14 cellular contexts compared by ENCODE assay signal in genomic region chr22:22520020-22520656, GRCh38. TPM values are rescaled to one million over a fixed set of nuclear protein-coding genes. Genes with fewer than 3 reads are reported as not detected.
DNase-seq lines count a peak whose midpoint lies in the region; ATAC-seq and TF ChIP-seq lines count a peak whose summit lies in the region.
"Had no signal": no experiment of that assay in that cellular context is flagged by ENCODE, and none has a peak within 500 bp of the region (broad histone marks: within the 10 kb centered on the region; RNA-seq: fewer than 3 reads in every experiment).

TSS of gene ZNF280A (minus strand) at chr22:22520270. CDS start at chr22:22515630, 4,640 bp downstream.

- TF ChIP-seq CTCF in SK-N-SH (IDR thresholded peaks at IDR 0.05) (no peak), endodermal cell (conservative IDR thresholded peaks at IDR 0.05) (peak; percentile 35), sigmoid colon (IDR thresholded peaks at IDR 0.05) (no peak), endothelial cell (IDR thresholded peaks at IDR 0.05; ENCODE audit: unreplicated experiment) (no peak)

- no peaks in the 10 kb centered on the region for H3K36me3 Mint-ChIP-seq in endodermal cell (ENCODE audit: low read depth)
- H3K36me3 Mint-ChIP-seq in endothelial cell (ENCODE audit: low read depth, unreplicated experiment), result no peaks in the 10 kb centered on the region

- H3K9me3 Mint-ChIP-seq in endodermal cell (peaks cover 3% of the 10 kb centered on the region), endothelial cell (ENCODE audit: unreplicated experiment) (no peaks in the 10 kb centered on the region)

- CTCF ChIA-PET in SK-N-SH (lab: Yijun Ruan, JAX), result interaction anchor here (0.8 to 1.9 kb wide), 2 partner anchors 11 to 56 kb away, joined by 3 to 21 read pairs; partner anchors contain the start of gene ZNF280B

- H3K79me2 ChIP-seq in SK-N-SH (ENCODE audit: insufficient read depth), result no peaks in the 10 kb centered on the region
- H3K79me2 ChIP-seq: parathyroid adenoma had no signal

- POLR2A ChIA-PET in SK-N-SH (lab: Yijun Ruan, JAX), result interaction anchor here (0.6 kb wide), 1 partner anchor 23 kb away, joined by 3 read pairs; no protein-coding TSS in a partner anchor

- H3K27ac Mint-ChIP-seq in endodermal cell (no peak within 1 kb of the TSS), endothelial cell (ENCODE audit: unreplicated experiment) (no peak within 1 kb of the TSS)

- H3K36me3 ChIP-seq in SK-N-SH (replicated peaks in 1 of 2; ENCODE audit: control insufficient read depth in 1 of 2, insufficient read depth in 2 of 2, low read length in 1 of 2) (no peaks in the 10 kb centered on the region), endodermal cell (ENCODE audit: control insufficient read depth, insufficient read depth, low read length) (no peaks in the 10 kb centered on the region), skeletal muscle satellite cell (ENCODE audit: insufficient read depth, low read length) (no peaks in the 10 kb centered on the region), sigmoid colon (no peaks in the 10 kb centered on the region)
- H3K36me3 ChIP-seq: esophagus squamous epithelium, tibial nerve had no signal

- no peak; the same call in 2 of the 3 replicates for ATAC-seq in SK-N-SH treated with all-trans-retinoic acid at 6 μM for 48 hours

- H3K27me3 Mint-ChIP-seq in endodermal cell (ENCODE audit: insufficient read depth) (peaks cover 56% of the 10 kb centered on the region), endothelial cell (ENCODE audit: unreplicated experiment) (no peaks in the 10 kb centered on the region)

- no peak for TF ChIP-seq POLR2A in sigmoid colon (IDR thresholded peaks at IDR 0.05)

- H3K4me3 Mint-ChIP-seq in endodermal cell (peak within 1 kb of the TSS; percentile 38), endothelial cell (ENCODE audit: unreplicated experiment) (no peak within 1 kb of the TSS)

- intact Hi-C loops in sigmoid colon (cut with DNase I), result no loop called here

- no peaks in the 10 kb centered on the region for H4K20me1 ChIP-seq in SK-N-SH (ENCODE audit: insufficient read depth)

- H3K4me1 Mint-ChIP-seq in endodermal cell (peaks cover 14% of the 10 kb centered on the region), endothelial cell (ENCODE audit: unreplicated experiment) (peaks cover 13% of the 10 kb centered on the region)

- WGBS in SK-N-SH (ENCODE audit: low lambda C conversion rate), result 84% methylated on average over 10 of the region's 12 CpGs
- 78 to 80% methylated on average over 10 to 12 of the region's 12 CpGs for WGBS in endodermal cell (ENCODE audit: insufficient coverage in 1 of 2, insufficient read length in 1 of 2), 2 experiments
- 69 to 79% methylated on average over 12 of the region's 12 CpGs for WGBS in sigmoid colon, 2 donors

- DNase-seq in SK-N-SH, result no peak
- DNase-seq in NCI-H2227 treated with DMSO at 0.1 percent for 48 hours (lab: John Stamatoyannopoulos, UW), result peak; percentile 3
- DNase-seq in endodermal cell, result peak; percentile 55
- DNase-seq in sigmoid colon, result no peak
- no peak for DNase-seq in NCI-H1694 treated with DMSO at 0.1 percent for 48 hours (lab: John Stamatoyannopoulos, UW)
- no peak for DNase-seq in endothelial cell (ENCODE audit: low spot score)
- DNase-seq: aorta, esophagus squamous epithelium, GDM1, NCI-H526 had no signal

- no peak for TF ChIP-seq RAD21 in SK-N-SH (IDR thresholded peaks at IDR 0.05; ENCODE audit: low read length)

- no peak within 1 kb of the TSS for H3K9ac ChIP-seq in SK-N-SH
- peak within 1 kb of the TSS; percentile 17 for H3K9ac ChIP-seq in endodermal cell (ENCODE audit: extremely low read depth, low read length, poor library complexity, severe bottlenecking)
- H3K9ac ChIP-seq in skeletal muscle satellite cell (ENCODE audit: low read depth, low read length), result no peak within 1 kb of the TSS
- H3K9ac ChIP-seq: parathyroid adenoma had no signal

- H3F3A ChIP-seq in SK-N-SH (replicated peaks; ENCODE audit: insufficient read depth), result no peaks in the 10 kb centered on the region

- no peaks in the 10 kb centered on the region for H3K9me3 ChIP-seq in SK-N-SH
- no peaks in the 10 kb centered on the region for H3K9me3 ChIP-seq in endodermal cell (ENCODE audit: control insufficient read depth, low read length)
- H3K9me3 ChIP-seq in skeletal muscle satellite cell (replicated peaks; ENCODE audit: low read length), result no peaks in the 10 kb centered on the region
- H3K9me3 ChIP-seq in sigmoid colon, result no peaks in the 10 kb centered on the region
- H3K9me3 ChIP-seq: esophagus squamous epithelium, tibial nerve had no signal

- H3K27me3 ChIP-seq in SK-N-SH (ENCODE audit: insufficient read depth), result peaks cover 7% of the 10 kb centered on the region
- H3K27me3 ChIP-seq in endodermal cell (ENCODE audit: control insufficient read depth, insufficient read depth, low read length, poor library complexity, severe bottlenecking), result peaks cover 8% of the 10 kb centered on the region
- peaks cover 19% of the 10 kb centered on the region for H3K27me3 ChIP-seq in skeletal muscle satellite cell (ENCODE audit: control insufficient read depth, insufficient read depth, low read length)
- H3K27me3 ChIP-seq in sigmoid colon, result peaks cover 0 to 15% (median 0%) of the 10 kb centered on the region in 3 donors
- H3K27me3 ChIP-seq: tibial nerve had no signal

- H3K9me2 ChIP-seq in SK-N-SH, result no peaks in the 10 kb centered on the region

- no peak within 1 kb of the TSS; the same call in 1 of the 2 replicates for H2AFZ ChIP-seq in SK-N-SH (ENCODE audit: low read depth)
- H2AFZ ChIP-seq: parathyroid adenoma had no signal

- H3K4me3 ChIP-seq in SK-N-SH (ENCODE audit: low read depth in 2 of 2, low read length in 1 of 2) (no peak within 1 kb of the TSS), endodermal cell (ENCODE audit: low read length) (peak within 1 kb of the TSS; percentile 74), skeletal muscle satellite cell (ENCODE audit: low read length) (no peak within 1 kb of the TSS), sigmoid colon (no peak within 1 kb of the TSS)
- H3K4me3 ChIP-seq: esophagus squamous epithelium had no signal

- no peaks in the 10 kb centered on the region for H3K4me1 ChIP-seq in SK-N-SH (ENCODE audit: control insufficient read depth in 1 of 2, insufficient read depth in 2 of 2, low read depth in 1 of 2, low read length in 1 of 2)
- no peaks in the 10 kb centered on the region for H3K4me1 ChIP-seq in endodermal cell (ENCODE audit: control insufficient read depth, insufficient read depth, low read length)
- H3K4me1 ChIP-seq in skeletal muscle satellite cell (ENCODE audit: control insufficient read depth, insufficient read depth, low read length), result no peaks in the 10 kb centered on the region
- H3K4me1 ChIP-seq in sigmoid colon, result no peaks in the 10 kb centered on the region
- H3K4me1 ChIP-seq: parathyroid adenoma, tibial nerve had no signal

- no peak for TF ChIP-seq EP300 in SK-N-SH (IDR thresholded peaks at IDR 0.05; ENCODE audit: borderline replicate concordance in 1 of 2, low read depth in 1 of 2, low read length in 1 of 2)
- TF ChIP-seq EP300 in sigmoid colon (IDR thresholded peaks at IDR 0.05), result no peak

- H3K4me2 ChIP-seq in SK-N-SH (no peak within 1 kb of the TSS), skeletal muscle satellite cell (ENCODE audit: low read length) (peak within 1 kb of the TSS; percentile 26)

- H3K27ac ChIP-seq in SK-N-SH (ENCODE audit: low read depth in 2 of 2, low read length in 1 of 2) (no peak within 1 kb of the TSS), endodermal cell (ENCODE audit: low read depth, low read length) (no peak within 1 kb of the TSS), sigmoid colon (no peak within 1 kb of the TSS)
- H3K27ac ChIP-seq: esophagus squamous epithelium, parathyroid adenoma, tibial nerve had no signal

TF ChIP-seq in SK-N-SH treated with all-trans-retinoic acid at 6 μM for 48 hours, 23 proteins besides CTCF, POLR2A, EP300 and RAD21:
- TF ChIP-seq PPARA (CRISPR knock-in tag; IDR thresholded peaks at IDR 0.05; ENCODE audit: borderline replicate concordance), result 0 out of 2 replicates have a peak, but pooled peaks have one; percentile 29
- no peak for TF ChIP-seq ZNF565 (CRISPR knock-in tag; conservative IDR thresholded peaks at IDR 0.05; ENCODE audit: low read depth)

TF ChIP-seq in SK-N-SH, 30 proteins besides CTCF, POLR2A, EP300 and RAD21:
- TF ChIP-seq RCOR1 (IDR thresholded peaks at IDR 0.05; ENCODE audit: low read length), result no peak
- TF ChIP-seq ZBTB33 (IDR thresholded peaks at IDR 0.05; ENCODE audit: borderline replicate concordance, low read depth), result no peak
- TF ChIP-seq POLR2AphosphoS5 (IDR thresholded peaks at IDR 0.05; ENCODE audit: low read depth, low read length), result no peak
- no peak for TF ChIP-seq YY1 (IDR thresholded peaks at IDR 0.05; ENCODE audit: low read depth)
- TF ChIP-seq ELF1 (IDR thresholded peaks at IDR 0.05), result no peak
TF ChIP-seq in SK-N-SH: peak in this region for 0.

RNA-seq across cellular contexts. Expression of gene ZNF280A, which starts in this region (rescaled TPM):
- polyA plus RNA-seq in SK-N-SH (2012; rRNA removed) (not detected in 2 replicates), sigmoid colon (not detected)
- not detected in 2 replicates for polyA plus RNA-seq in SK-N-SH (2012; cell fraction: cytosol; rRNA removed)
- not detected in 2 replicates for polyA plus RNA-seq in SK-N-SH (2012; cell fraction: nucleus; rRNA removed)
- total RNA-seq in endodermal cell (1 to 10 TPM in 1 of 2 donors, under 1 TPM in 1; 0.55 to 2.1 TPM), sigmoid colon (not detected), endothelial cell (ENCODE audit: unreplicated experiment) (0.51 TPM)
- polyA plus RNA-seq in endodermal cell (2013, experiment 1 of 2), result 1.6 TPM
- polyA plus RNA-seq in endodermal cell (2013, experiment 2 of 2), result 0.95 TPM
- 0.25 and 0.87 TPM in 2 replicates for total RNA-seq in skeletal muscle satellite cell (2012; rRNA removed)
- total RNA-seq: aorta, esophagus squamous epithelium had no signal
- polyA plus RNA-seq: aorta had no signal

Comparison
In these comparisons a context has a peak if more than half of its experiments do, and no peak if none do; other contexts are left out.
1. DNase-seq: peak in NCI-H2227 treated with DMSO at 0.1 percent for 48 hours (single experiment) and endodermal cell (single experiment); none in SK-N-SH (single experiment), sigmoid colon (single experiment), NCI-H1694 treated with DMSO at 0.1 percent for 48 hours (single experiment) and endothelial cell (single experiment).